15 cellular contexts compared by ENCODE assay signal in the genomic region with DNA sequence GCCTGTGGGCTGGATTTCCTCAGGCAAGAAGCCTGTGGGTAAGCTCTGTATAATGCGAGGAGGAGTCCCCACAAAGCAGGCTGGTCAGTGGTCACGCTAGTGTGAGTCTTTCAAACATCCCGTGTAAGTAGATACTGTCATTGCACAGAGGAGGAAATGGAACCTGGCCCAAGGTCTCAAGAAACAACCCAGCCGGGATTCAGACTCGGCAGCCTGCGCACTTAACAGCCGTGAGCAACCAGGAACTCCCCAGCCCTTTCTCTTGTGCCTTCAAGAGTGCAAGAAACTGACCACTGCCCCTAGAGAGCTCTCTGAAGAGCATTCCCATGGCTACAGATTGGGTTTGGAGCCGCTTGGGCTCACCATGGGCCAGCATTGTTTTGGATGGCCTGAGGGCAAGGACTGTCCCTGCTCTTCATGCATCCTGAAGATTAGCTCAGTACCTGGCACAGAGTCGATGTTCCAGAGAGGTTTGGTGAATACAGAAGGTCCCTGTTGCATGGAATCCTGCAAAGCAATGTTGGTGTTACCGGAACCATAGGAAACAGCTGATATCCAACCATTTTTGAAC.
"Had no signal": no experiment of that assay in that cellular context is flagged by ENCODE, and none has a peak within 500 bp of the region (broad histone marks: within the 10 kb centered on the region; RNA-seq: fewer than 3 reads in every experiment).

No MANE protein-coding gene starts in this region.

- H3K9ac ChIP-seq: neural progenitor cell had no signal

- H3K4me3 ChIP-seq: gastroesophageal sphincter, heart right ventricle, left ventricle myocardium inferior, neural progenitor cell, ovary, SK-N-MC, upper lobe of left lung had no signal

- H3K36me3 ChIP-seq: neural progenitor cell, ovary had no signal

- H3K27ac ChIP-seq: gastroesophageal sphincter, neural progenitor cell, ovary, SK-N-MC had no signal

- ATAC-seq: activated CD4-positive, CD25-positive, alpha-beta regulatory T cell treated with anti-CD3 and anti-CD28 coated beads, Interleukin-2, amount 50 U/mL, for 24 hours; activated naive CD8-positive, alpha-beta T cell treated with anti-CD3 and anti-CD28 coated beads, Interleukin-2, amount 50 U/mL, for 24 hours; gastroesophageal sphincter; stimulated activated memory B cell treated with anti-CD40 and anti-IgM and Interleukin-4, amounts not matched to agents 10 μg/mL and 1 μg/mL and 100 μg/mL, for 72 hours had no signal

- FAIRE-seq: endometrium had no signal

- H3K27me3 ChIP-seq: gastroesophageal sphincter, heart right ventricle, neural progenitor cell, ovary, upper lobe of left lung had no signal

- H3K9me3 ChIP-seq: gastroesophageal sphincter, heart right ventricle, left ventricle myocardium inferior, ovary, upper lobe of left lung had no signal

- DNase-seq: activated CD4-positive, alpha-beta T cell treated with anti-CD3 and anti-CD28 coated beads, Interleukin-2, amount 50 U/mL, for 4 hours; activated naive CD4-positive, alpha-beta T cell treated with anti-CD3 and anti-CD28 coated beads for 36 hours; activated naive CD8-positive, alpha-beta T cell treated with anti-CD3 and anti-CD28 coated beads, Interleukin-2, amount 50 U/mL, for 24 hours; activated T-cell treated with anti-CD3 and anti-CD28 coated beads, Interleukin-2, amount 50 U/mL, for 1 hour; ovary; stimulated activated CD4-positive, alpha-beta T cell treated with anti-CD3 and anti-CD28 coated beads, Interleukin-2, amount 100 ng/mL, for 48 hours had no signal

- H3K4me2 ChIP-seq: neural progenitor cell had no signal
